Comparison of ENCODE assay signal across 8 cellular contexts in genomic region chr10:60099998-60100747, GRCh38.
DNase-seq lines count a peak whose midpoint lies in the region; ATAC-seq and TF ChIP-seq lines count a peak whose summit lies in the region.

No MANE protein-coding gene starts in this region.

- no peak overlapping the region for H3K4me3 ChIP-seq in epithelial cell of proximal tubule (ENCODE audit: low read depth, low read length)

- DNase-seq in NCI-H526 (lab: John Stamatoyannopoulos, UW), result peak; percentile 2 to 40
- no peak for DNase-seq in NCI-H526 treated with DMSO at 0.1 percent for 48 hours (lab: John Stamatoyannopoulos, UW)
- peak; percentile 38 for DNase-seq in RPMI7951 (ENCODE audit: low read depth)
- no peak for DNase-seq in epithelial cell of proximal tubule (ENCODE audit: low read depth)
- DNase-seq in midbrain (lab: John Stamatoyannopoulos, UW), result peak; percentile 66

- TF ChIP-seq CTCF in epithelial cell of proximal tubule (conservative IDR thresholded peaks at IDR 0.05; ENCODE audit: low read depth, low read length), result peak; percentile 69

- peak; percentile 48 for ATAC-seq in HG03520 (IDR thresholded peaks at IDR 0.05; ENCODE audit: unreplicated experiment)
- ATAC-seq in GM19328 (IDR thresholded peaks at IDR 0.05; ENCODE audit: unreplicated experiment), result no peak
- ATAC-seq in HG02623 (IDR thresholded peaks at IDR 0.05; ENCODE audit: unreplicated experiment), result no peak

Comparison
In these comparisons a context has a peak if more than half of its experiments do, and no peak if none do; other contexts are left out.
1. DNase-seq: peak in NCI-H526 (2 of 2), RPMI7951 (single experiment) and midbrain (single experiment); none in NCI-H526 treated with DMSO at 0.1 percent for 48 hours (single experiment) and epithelial cell of proximal tubule (single experiment).